In the genomic region with DNA sequence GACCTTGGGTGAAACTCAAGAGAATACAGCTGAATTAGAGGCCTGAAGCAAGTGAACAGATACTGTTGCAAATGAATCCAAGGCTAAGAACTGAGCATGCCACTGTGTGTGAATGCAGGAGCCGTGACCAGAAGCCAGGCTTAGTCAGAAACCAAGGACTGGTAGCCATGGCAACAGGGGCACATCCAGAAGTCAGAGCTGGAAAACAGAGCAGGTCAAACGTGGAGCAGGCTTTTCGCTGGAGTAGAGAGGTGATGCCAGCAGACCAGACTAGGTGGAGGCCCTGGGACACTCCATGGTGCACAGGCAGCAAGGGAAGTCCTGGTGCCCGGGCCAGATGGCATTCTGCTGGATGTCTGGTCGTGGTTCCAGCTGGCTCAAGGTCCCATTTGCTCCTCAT, we compare ENCODE assay signal across 1 cellular context.
TF ChIP-seq lines count a peak whose summit lies in the region.

No MANE protein-coding gene starts in this region.

TF ChIP-seq in HEK293, 187 proteins besides CTCF, POLR2A, EP300 and RAD21 (continued from another document):
- no peak for TF ChIP-seq MZF1 (tag by site-specific recombination; IDR thresholded peaks at IDR 0.05; ENCODE audit: borderline replicate concordance)
- no peak for TF ChIP-seq HOXD13 (CRISPR knock-in tag; IDR thresholded peaks at IDR 0.05; ENCODE audit: borderline replicate concordance)
